1 cellular context compared by ENCODE assay signal in the genomic region with DNA sequence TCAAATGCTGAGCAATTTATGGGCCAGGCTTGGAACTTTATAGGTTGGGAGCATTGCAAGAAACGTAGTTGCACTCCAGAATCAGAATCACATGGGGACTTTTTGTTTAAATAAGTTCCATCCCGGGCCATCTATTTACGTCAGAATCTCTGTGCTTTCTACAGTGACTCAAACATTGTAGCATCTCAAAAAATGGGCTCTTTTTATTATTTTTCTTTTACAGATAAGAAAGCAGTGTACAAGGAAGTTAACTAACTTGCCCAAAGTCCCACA.
TF ChIP-seq lines count a peak whose summit lies in the region.

No MANE protein-coding gene starts in this region.

TF ChIP-seq in liver, 16 proteins besides CTCF, POLR2A, EP300 and RAD21 (continued from another document):
- TF ChIP-seq, protein P1, sequence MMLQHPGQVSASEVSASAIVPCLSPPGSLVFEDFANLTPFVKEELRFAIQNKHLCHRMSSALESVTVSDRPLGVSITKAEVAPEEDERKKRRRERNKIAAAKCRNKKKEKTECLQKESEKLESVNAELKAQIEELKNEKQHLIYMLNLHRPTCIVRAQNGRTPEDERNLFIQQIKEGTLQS (IDR thresholded peaks at IDR 0.05), result no peak
- TF ChIP-seq FOXA2 (IDR thresholded peaks at IDR 0.05) (no peak), HNF4G (IDR thresholded peaks at IDR 0.05) (no peak)
